27 cellular contexts compared by ENCODE assay signal in the genomic region with DNA sequence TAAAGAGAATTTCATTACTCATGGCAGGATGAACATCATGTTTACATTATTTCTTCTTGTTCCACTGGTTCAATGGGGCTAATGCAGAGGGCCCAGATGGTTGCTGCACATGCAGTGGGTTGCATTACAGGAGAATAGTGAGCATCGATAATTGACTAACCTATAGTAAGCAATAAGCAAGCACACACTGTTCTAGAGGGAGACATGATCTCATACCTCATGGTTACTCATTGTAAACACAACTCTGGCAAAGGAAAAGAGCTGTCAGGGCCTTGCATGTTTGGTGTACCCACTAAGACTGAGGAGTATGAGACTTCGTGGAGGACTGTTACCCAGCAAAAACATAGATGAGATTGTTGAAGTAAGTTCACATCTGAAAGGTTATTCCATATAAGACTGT.
DNase-seq lines count a peak whose midpoint lies in the region; ATAC-seq and TF ChIP-seq lines count a peak whose summit lies in the region.
"Had no signal": no experiment of that assay in that cellular context is flagged by ENCODE, and none has a peak within 500 bp of the region (broad histone marks: within the 10 kb centered on the region; RNA-seq: fewer than 3 reads in every experiment).

No MANE protein-coding gene starts in this region.

- H3K9me2 ChIP-seq in GM23248 (ENCODE audit: insufficient read depth), result no peaks in the 10 kb centered on the region

- H3F3A ChIP-seq in GM23248 (ENCODE audit: insufficient read depth), result no peaks in the 10 kb centered on the region

- ATAC-seq in RWPE2 (ENCODE audit: low read depth) (peak; percentile 82), GM21717 (IDR thresholded peaks at IDR 0.05; ENCODE audit: unreplicated experiment) (no peak)
- no peak for ATAC-seq in activated CD8-positive, alpha-beta T cell treated with anti-CD3 and anti-CD28 coated beads for 36 hours
- ATAC-seq: activated CD8-positive, alpha-beta T cell treated with anti-CD3 and anti-CD28 coated beads, Interleukin-2, amount 10 ng/mL, durations not matched to agents 7 days and 5 days; activated naive CD4-positive, alpha-beta T cell treated with anti-CD3 and anti-CD28 coated beads, Interleukin-2, amount 50 U/mL, for 72 hours; gastroesophageal sphincter; sciatic nerve had no signal

- H3K4me1 ChIP-seq in GM23248 (ENCODE audit: insufficient read depth), result no peaks in the 10 kb centered on the region
- peaks cover 6% of the 10 kb centered on the region for H3K4me1 ChIP-seq in RWPE2 (ENCODE audit: insufficient read depth, poor library complexity, severe bottlenecking)
- H3K4me1 ChIP-seq: gastroesophageal sphincter, HAP-1, uterus had no signal

- no peaks in the 10 kb centered on the region for H3K9me3 ChIP-seq in GM23248 (ENCODE audit: low read depth)
- H3K9me3 ChIP-seq in RWPE2 (ENCODE audit: severe bottlenecking), result no peaks in the 10 kb centered on the region
- H3K9me3 ChIP-seq: HAP-1, thoracic aorta, uterus had no signal

- H3K36me3 Mint-ChIP-seq in activated CD8-positive, alpha-beta T cell treated with anti-CD3 and anti-CD28 coated beads for 36 hours (ENCODE audit: low read depth), result no peaks in the 10 kb centered on the region
- H3K36me3 Mint-ChIP-seq: CD14-positive monocyte had no signal

- 27 to 40% methylated on average over 2 of the region's 2 CpGs for WGBS in GM23248 (ENCODE audit: low coverage in 1 of 2, low lambda C conversion rate in 2 of 2, missing lambda C conversion rate in 2 of 2), 2 experiments

- H3K4me3 Mint-ChIP-seq in activated CD8-positive, alpha-beta T cell treated with anti-CD3 and anti-CD28 coated beads for 36 hours, result no peak overlapping the region
- H3K4me3 Mint-ChIP-seq: activated CD8-positive, alpha-beta T cell treated with anti-CD3 and anti-CD28 coated beads, Interleukin-2, amount 10 ng/mL, durations not matched to agents 7 days and 5 days; CD14-positive monocyte; stimulated activated naive CD8-positive, alpha-beta T cell treated with anti-CD3 and anti-CD28 coated beads, Interleukin-15, Interleukin-2, amounts not matched to agents 100 ng/mL and 50 ng/mL, for 24 hours had no signal

- H3K4me1 Mint-ChIP-seq in activated CD8-positive, alpha-beta T cell treated with anti-CD3 and anti-CD28 coated beads for 36 hours (ENCODE audit: low read depth), result no peaks in the 10 kb centered on the region
- H3K4me1 Mint-ChIP-seq: CD14-positive monocyte had no signal

- POLR2A ChIA-PET in activated CD8-positive, alpha-beta T cell treated with anti-CD3 and anti-CD28 coated beads for 36 hours (lab: Charles Lee), result no interaction called here

- DNase-seq in GM23248 (peak; percentile 8), RWPE2 (ENCODE audit: low spot score) (no peak), fibroblast of gingiva (ENCODE audit: low read depth) (peak; percentile 23), skeletal muscle cell (ENCODE audit: low read depth) (peak; percentile 95), amniotic stem cell (lab: John Stamatoyannopoulos, UW) (no peak), GM13976 (ENCODE audit: low spot score) (no peak)
- DNase-seq in activated CD8-positive, alpha-beta T cell treated with anti-CD3 and anti-CD28 coated beads for 36 hours, result no peak
- DNase-seq: activated CD8-positive, alpha-beta T cell treated with anti-CD3 and anti-CD28 coated beads, Interleukin-2, amount 10 ng/mL, durations not matched to agents 7 days and 5 days; Calu3; cerebellar nuclear complex; MM.1S; NCI-H1417; NCI-H2081 treated with DMSO at 0.1 percent for 48 hours; NCI-H345; NCI-H82; uterus had no signal

- in situ Hi-C loops in GM23248 (cut with MboI) (no loop called here), GM13976 (cut with MboI; ENCODE audit: low sequenced_read_pairs, unreplicated experiment) (no loop called here)

- H3K27ac Mint-ChIP-seq in activated CD8-positive, alpha-beta T cell treated with anti-CD3 and anti-CD28 coated beads for 36 hours, result no peak overlapping the region
- H3K27ac Mint-ChIP-seq: activated CD8-positive, alpha-beta T cell treated with anti-CD3 and anti-CD28 coated beads, Interleukin-2, amount 10 ng/mL, durations not matched to agents 7 days and 5 days; activated naive CD4-positive, alpha-beta T cell treated with anti-CD3 and anti-CD28 coated beads, Interleukin-2, amount 50 U/mL, for 72 hours; CD14-positive monocyte; progenitor cell of endocrine pancreas; stimulated activated naive CD8-positive, alpha-beta T cell treated with anti-CD3 and anti-CD28 coated beads, Interleukin-15, Interleukin-2, amounts not matched to agents 100 ng/mL and 50 ng/mL, for 24 hours had no signal

- no peaks in the 10 kb centered on the region for H3K79me2 ChIP-seq in GM23248 (ENCODE audit: insufficient read depth)
- H3K79me2 ChIP-seq: hepatocyte had no signal

- no peak overlapping the region for H3K9ac ChIP-seq in GM23248

- H3K9me3 Mint-ChIP-seq in activated CD8-positive, alpha-beta T cell treated with anti-CD3 and anti-CD28 coated beads for 36 hours, result peaks cover 2% of the 10 kb centered on the region

- H3K4me3 ChIP-seq in GM23248, result no peak overlapping the region
- no peak overlapping the region for H3K4me3 ChIP-seq in RWPE2 (ENCODE audit: severe bottlenecking)
- no peak overlapping the region for H3K4me3 ChIP-seq in skeletal muscle cell (ENCODE audit: low read depth, low read length)
- H3K4me3 ChIP-seq: gastroesophageal sphincter, HAP-1, hepatocyte, thoracic aorta, uterus had no signal

- no peak overlapping the region for H2AFZ ChIP-seq in GM23248
- H2AFZ ChIP-seq: hepatocyte had no signal

- H3K27ac ChIP-seq in GM23248, result no peak overlapping the region
- H3K27ac ChIP-seq in RWPE2 (ENCODE audit: poor library complexity, severe bottlenecking), result no peak overlapping the region
- H3K27ac ChIP-seq: gastroesophageal sphincter, hepatocyte, RWPE1, thoracic aorta, uterus had no signal

- no peak overlapping the region for H3K4me2 ChIP-seq in GM23248 (ENCODE audit: unreplicated experiment)
- H3K4me2 ChIP-seq: hepatocyte had no signal

- CTCF ChIA-PET in activated CD8-positive, alpha-beta T cell treated with anti-CD3 and anti-CD28 coated beads for 36 hours (lab: Charles Lee), result no interaction called here

- H3K27me3 Mint-ChIP-seq in activated CD8-positive, alpha-beta T cell treated with anti-CD3 and anti-CD28 coated beads for 36 hours, result no peaks in the 10 kb centered on the region
- H3K27me3 Mint-ChIP-seq: progenitor cell of endocrine pancreas; stimulated activated naive CD8-positive, alpha-beta T cell treated with anti-CD3 and anti-CD28 coated beads, Interleukin-15, Interleukin-2, amounts not matched to agents 100 ng/mL and 50 ng/mL, for 24 hours had no signal

- H3K36me3 ChIP-seq in GM23248 (ENCODE audit: low read depth) (no peaks in the 10 kb centered on the region), RWPE2 (ENCODE audit: low read depth) (no peaks in the 10 kb centered on the region)
- H3K36me3 ChIP-seq: gastroesophageal sphincter, HAP-1, thoracic aorta, uterus had no signal

- H3K27me3 ChIP-seq in GM23248 (replicated peaks; ENCODE audit: insufficient read depth), result no peaks in the 10 kb centered on the region
- H3K27me3 ChIP-seq in RWPE2 (ENCODE audit: insufficient read depth, poor library complexity, severe bottlenecking), result no peaks in the 10 kb centered on the region
- H3K27me3 ChIP-seq: gastroesophageal sphincter, hepatocyte, uterus had no signal

- TF ChIP-seq CTCF in RWPE2 (IDR thresholded peaks at IDR 0.05; ENCODE audit: poor library complexity, severe bottlenecking) (no peak), GM13976 (IDR thresholded peaks at IDR 0.05; ENCODE audit: borderline replicate concordance, control extremely low read depth, extremely low read depth, insufficient read depth, missing control alignments) (no peak)
- no peak for TF ChIP-seq CTCF in activated CD8-positive, alpha-beta T cell treated with anti-CD3 and anti-CD28 coated beads for 36 hours (IDR thresholded peaks at IDR 0.05)

- H4K20me1 ChIP-seq in GM23248 (ENCODE audit: insufficient read depth), result no peaks in the 10 kb centered on the region

- intact Hi-C loops in activated CD8-positive, alpha-beta T cell treated with anti-CD3 and anti-CD28 coated beads for 36 hours (cut with micrococcal nuclease), result no loop called here

Comparison
In these comparisons a context has a peak if more than half of its experiments do, and no peak if none do; other contexts are left out.
1. DNase-seq: peak in GM23248 (single experiment), fibroblast of gingiva (single experiment) and skeletal muscle cell (single experiment); none in RWPE2 (single experiment), activated CD8-positive, alpha-beta T cell treated with anti-CD3 and anti-CD28 coated beads for 36 hours (single experiment), amniotic stem cell (single experiment) and GM13976 (single experiment).